1 cellular context compared by ENCODE assay signal in genomic region chr10:102776779-102777417, GRCh38.
TF ChIP-seq lines count a peak whose summit lies in the region.

No MANE protein-coding gene starts in this region.

TF ChIP-seq in H1, 55 proteins besides CTCF, POLR2A, EP300 and RAD21 (continued from another document):
- no peak for TF ChIP-seq JUND (IDR thresholded peaks at IDR 0.05; ENCODE audit: low read length)
- peak; percentile 38; the same call in 1 of the 2 replicates for TF ChIP-seq TAF1 (IDR thresholded peaks at IDR 0.05; ENCODE audit: low read depth, low read length)
- no peak for TF ChIP-seq SIX5 (IDR thresholded peaks at IDR 0.05; ENCODE audit: low read depth, low read length)
- TF ChIP-seq RFX5 (IDR thresholded peaks at IDR 0.05; ENCODE audit: borderline replicate concordance, low read depth, low read length) = no peak
- TF ChIP-seq HDAC2 (IDR thresholded peaks at IDR 0.05; ENCODE audit: borderline replicate concordance in 1 of 2, low read depth in 2 of 2, low read length in 2 of 2) = 0 out of 4 replicates have a peak, but pooled peaks of 1 of the 2 experiments have one; percentile 52
- TF ChIP-seq, protein P1, sequence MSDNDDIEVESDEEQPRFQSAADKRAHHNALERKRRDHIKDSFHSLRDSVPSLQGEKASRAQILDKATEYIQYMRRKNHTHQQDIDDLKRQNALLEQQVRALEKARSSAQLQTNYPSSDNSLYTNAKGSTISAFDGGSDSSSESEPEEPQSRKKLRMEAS (IDR thresholded peaks at IDR 0.05) = peak; percentile 27; the same call in 1 of the 2 replicates
- 0 out of 2 replicates have a peak, but pooled peaks have one; percentile 20 for TF ChIP-seq PHF8 (conservative IDR thresholded peaks at IDR 0.05; ENCODE audit: low read depth, low read length)
- peak; percentile 30; the same call in 1 of the 2 replicates for TF ChIP-seq CHD2 (IDR thresholded peaks at IDR 0.05; ENCODE audit: low read length)
- no peak for TF ChIP-seq SP2 (IDR thresholded peaks at IDR 0.05; ENCODE audit: low read length)
- TF ChIP-seq TEAD4 (IDR thresholded peaks at IDR 0.05; ENCODE audit: low read depth, low read length) = peak; percentile 66; the same call in 1 of the 2 replicates
- peak; percentile 57 for TF ChIP-seq ASH2L (IDR thresholded peaks at IDR 0.05; ENCODE audit: low read length)
- TF ChIP-seq NANOG (IDR thresholded peaks at IDR 0.05; ENCODE audit: insufficient read depth, low read depth, low read length, poor library complexity, severe bottlenecking) = peak; percentile 90
- TF ChIP-seq SIN3A (conservative IDR thresholded peaks at IDR 0.05 in 1 of 2, IDR thresholded peaks at IDR 0.05 in 1 of 2; ENCODE audit: low read depth in 1 of 2, low read length in 2 of 2) = peak; percentile 69 to 89; a peak in 2 of 4 replicates
- 0 out of 2 replicates have a peak, but pooled peaks have one; percentile 12 for TF ChIP-seq E2F6 (IDR thresholded peaks at IDR 0.05)
